ENCODE assay signal across 1 cellular context in the genomic region with DNA sequence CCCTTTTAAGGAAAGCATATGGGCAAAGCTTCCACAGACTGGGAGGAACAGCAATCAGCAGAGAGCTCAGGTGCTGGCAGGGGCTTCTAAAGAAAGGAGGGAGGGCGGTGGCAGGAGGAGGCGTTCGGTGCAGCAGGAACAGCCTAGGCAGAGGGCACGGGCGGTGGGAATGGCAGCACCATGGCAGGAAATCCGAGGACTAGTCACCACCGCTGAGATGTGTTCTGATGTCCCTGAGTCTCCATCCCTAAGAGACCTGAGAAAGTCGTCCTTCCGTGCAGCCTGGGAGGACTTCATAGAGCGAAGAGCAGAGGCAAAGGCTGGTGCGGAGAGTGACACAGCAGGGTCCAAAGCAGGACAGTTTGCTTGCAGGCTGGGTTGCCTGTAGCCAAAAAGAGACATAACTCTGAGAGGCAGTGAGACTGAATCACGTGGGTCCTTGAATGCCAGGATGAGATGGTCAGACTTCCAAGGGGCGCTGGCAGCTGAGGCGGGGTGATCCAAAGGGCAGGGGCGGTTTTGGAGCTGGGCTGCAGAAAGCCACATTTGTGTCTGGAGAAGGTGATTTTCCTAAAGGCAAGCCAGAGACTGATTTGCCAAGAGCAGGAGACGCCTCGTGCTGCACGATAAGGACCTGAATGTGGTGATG.
TF ChIP-seq lines count a peak whose summit lies in the region.

No MANE protein-coding gene starts in this region.

TF ChIP-seq in HepG2, 621 proteins besides CTCF, POLR2A, EP300 and RAD21 (continued from another document and continues in another):
- TF ChIP-seq GFI1 (CRISPR knock-in tag; IDR thresholded peaks at IDR 0.05; ENCODE audit: borderline replicate concordance), result no peak
- no peak for TF ChIP-seq TARDBP (CRISPR knock-in tag; IDR thresholded peaks at IDR 0.05)
- TF ChIP-seq ZNF619 (CRISPR knock-in tag; IDR thresholded peaks at IDR 0.05), result 0 out of 2 replicates have a peak, but pooled peaks have one; percentile 37
- TF ChIP-seq ZNF816 (CRISPR knock-in tag; IDR thresholded peaks at IDR 0.05; ENCODE audit: borderline replicate concordance), result 0 out of 2 replicates have a peak, but pooled peaks have one; percentile 49
- TF ChIP-seq NKX3-1 (CRISPR knock-in tag; IDR thresholded peaks at IDR 0.05), result no peak
- TF ChIP-seq ZNF782 (CRISPR knock-in tag; IDR thresholded peaks at IDR 0.05; ENCODE audit: borderline replicate concordance), result no peak
- TF ChIP-seq, protein P1, sequence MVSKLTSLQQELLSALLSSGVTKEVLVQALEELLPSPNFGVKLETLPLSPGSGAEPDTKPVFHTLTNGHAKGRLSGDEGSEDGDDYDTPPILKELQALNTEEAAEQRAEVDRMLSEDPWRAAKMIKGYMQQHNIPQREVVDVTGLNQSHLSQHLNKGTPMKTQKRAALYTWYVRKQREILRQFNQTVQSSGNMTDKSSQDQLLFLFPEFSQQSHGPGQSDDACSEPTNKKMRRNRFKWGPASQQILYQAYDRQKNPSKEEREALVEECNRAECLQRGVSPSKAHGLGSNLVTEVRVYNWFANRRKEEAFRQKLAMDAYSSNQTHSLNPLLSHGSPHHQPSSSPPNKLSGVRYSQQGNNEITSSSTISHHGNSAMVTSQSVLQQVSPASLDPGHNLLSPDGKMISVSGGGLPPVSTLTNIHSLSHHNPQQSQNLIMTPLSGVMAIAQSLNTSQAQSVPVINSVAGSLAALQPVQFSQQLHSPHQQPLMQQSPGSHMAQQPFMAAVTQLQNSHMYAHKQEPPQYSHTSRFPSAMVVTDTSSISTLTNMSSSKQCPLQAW (CRISPR knock-in tag; IDR thresholded peaks at IDR 0.05), result peak; percentile 38; the same call in 1 of the 2 replicates
- TF ChIP-seq SCMH1 (CRISPR knock-in tag; IDR thresholded peaks at IDR 0.05; ENCODE audit: borderline replicate concordance), result no peak
- TF ChIP-seq ZNF224 (CRISPR knock-in tag; IDR thresholded peaks at IDR 0.05), result no peak
- TF ChIP-seq NFKB2 (CRISPR knock-in tag; IDR thresholded peaks at IDR 0.05; ENCODE audit: borderline replicate concordance), result no peak
- TF ChIP-seq GLI4 (CRISPR knock-in tag; IDR thresholded peaks at IDR 0.05; ENCODE audit: borderline replicate concordance), result no peak
- TF ChIP-seq DNMT1 (CRISPR knock-in tag; IDR thresholded peaks at IDR 0.05), result no peak
- no peak for TF ChIP-seq SP140L (CRISPR knock-in tag; IDR thresholded peaks at IDR 0.05; ENCODE audit: borderline replicate concordance)
- TF ChIP-seq BORCS8-MEF2B (CRISPR knock-in tag; IDR thresholded peaks at IDR 0.05), result no peak
- no peak for TF ChIP-seq DPF2 (CRISPR knock-in tag; IDR thresholded peaks at IDR 0.05; ENCODE audit: borderline replicate concordance, low read depth)
- no peak for TF ChIP-seq ZNF317 (CRISPR knock-in tag; IDR thresholded peaks at IDR 0.05)
- no peak for TF ChIP-seq ZZZ3 (CRISPR knock-in tag; IDR thresholded peaks at IDR 0.05; ENCODE audit: borderline replicate concordance)
- TF ChIP-seq MTF2 (CRISPR knock-in tag; IDR thresholded peaks at IDR 0.05; ENCODE audit: borderline replicate concordance), result no peak
- no peak for TF ChIP-seq ZNF614 (CRISPR knock-in tag; IDR thresholded peaks at IDR 0.05; ENCODE audit: borderline replicate concordance)
- TF ChIP-seq ZNF563 (CRISPR knock-in tag; IDR thresholded peaks at IDR 0.05), result no peak
- TF ChIP-seq, protein P2, sequence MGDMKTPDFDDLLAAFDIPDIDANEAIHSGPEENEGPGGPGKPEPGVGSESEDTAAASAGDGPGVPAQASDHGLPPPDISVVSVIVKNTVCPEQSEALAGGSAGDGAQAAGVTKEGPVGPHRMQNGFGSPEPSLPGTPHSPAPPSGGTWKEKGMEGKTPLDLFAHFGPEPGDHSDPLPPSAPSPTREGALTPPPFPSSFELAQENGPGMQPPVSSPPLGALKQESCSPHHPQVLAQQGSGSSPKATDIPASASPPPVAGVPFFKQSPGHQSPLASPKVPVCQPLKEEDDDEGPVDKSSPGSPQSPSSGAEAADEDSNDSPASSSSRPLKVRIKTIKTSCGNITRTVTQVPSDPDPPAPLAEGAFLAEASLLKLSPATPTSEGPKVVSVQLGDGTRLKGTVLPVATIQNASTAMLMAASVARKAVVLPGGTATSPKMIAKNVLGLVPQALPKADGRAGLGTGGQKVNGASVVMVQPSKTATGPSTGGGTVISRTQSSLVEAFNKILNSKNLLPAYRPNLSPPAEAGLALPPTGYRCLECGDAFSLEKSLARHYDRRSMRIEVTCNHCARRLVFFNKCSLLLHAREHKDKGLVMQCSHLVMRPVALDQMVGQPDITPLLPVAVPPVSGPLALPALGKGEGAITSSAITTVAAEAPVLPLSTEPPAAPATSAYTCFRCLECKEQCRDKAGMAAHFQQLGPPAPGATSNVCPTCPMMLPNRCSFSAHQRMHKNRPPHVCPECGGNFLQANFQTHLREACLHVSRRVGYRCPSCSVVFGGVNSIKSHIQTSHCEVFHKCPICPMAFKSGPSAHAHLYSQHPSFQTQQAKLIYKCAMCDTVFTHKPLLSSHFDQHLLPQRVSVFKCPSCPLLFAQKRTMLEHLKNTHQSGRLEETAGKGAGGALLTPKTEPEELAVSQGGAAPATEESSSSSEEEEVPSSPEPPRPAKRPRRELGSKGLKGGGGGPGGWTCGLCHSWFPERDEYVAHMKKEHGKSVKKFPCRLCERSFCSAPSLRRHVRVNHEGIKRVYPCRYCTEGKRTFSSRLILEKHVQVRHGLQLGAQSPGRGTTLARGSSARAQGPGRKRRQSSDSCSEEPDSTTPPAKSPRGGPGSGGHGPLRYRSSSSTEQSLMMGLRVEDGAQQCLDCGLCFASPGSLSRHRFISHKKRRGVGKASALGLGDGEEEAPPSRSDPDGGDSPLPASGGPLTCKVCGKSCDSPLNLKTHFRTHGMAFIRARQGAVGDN (CRISPR knock-in tag; IDR thresholded peaks at IDR 0.05), result peak; percentile 85
- no peak for TF ChIP-seq EED (CRISPR knock-in tag; IDR thresholded peaks at IDR 0.05)
- 0 out of 2 replicates have a peak, but pooled peaks have one; percentile 36 for TF ChIP-seq ZNF670 (CRISPR knock-in tag; IDR thresholded peaks at IDR 0.05; ENCODE audit: borderline replicate concordance)
- no peak for TF ChIP-seq MIXL1 (CRISPR knock-in tag; IDR thresholded peaks at IDR 0.05)
- no peak for TF ChIP-seq XRCC5 (optimal IDR thresholded peaks at IDR 0.05; ENCODE audit: low read length)
- peak; percentile 63; the same call in 1 of the 2 replicates for TF ChIP-seq ZNF605 (CRISPR knock-in tag; IDR thresholded peaks at IDR 0.05)
- TF ChIP-seq, protein P3, sequence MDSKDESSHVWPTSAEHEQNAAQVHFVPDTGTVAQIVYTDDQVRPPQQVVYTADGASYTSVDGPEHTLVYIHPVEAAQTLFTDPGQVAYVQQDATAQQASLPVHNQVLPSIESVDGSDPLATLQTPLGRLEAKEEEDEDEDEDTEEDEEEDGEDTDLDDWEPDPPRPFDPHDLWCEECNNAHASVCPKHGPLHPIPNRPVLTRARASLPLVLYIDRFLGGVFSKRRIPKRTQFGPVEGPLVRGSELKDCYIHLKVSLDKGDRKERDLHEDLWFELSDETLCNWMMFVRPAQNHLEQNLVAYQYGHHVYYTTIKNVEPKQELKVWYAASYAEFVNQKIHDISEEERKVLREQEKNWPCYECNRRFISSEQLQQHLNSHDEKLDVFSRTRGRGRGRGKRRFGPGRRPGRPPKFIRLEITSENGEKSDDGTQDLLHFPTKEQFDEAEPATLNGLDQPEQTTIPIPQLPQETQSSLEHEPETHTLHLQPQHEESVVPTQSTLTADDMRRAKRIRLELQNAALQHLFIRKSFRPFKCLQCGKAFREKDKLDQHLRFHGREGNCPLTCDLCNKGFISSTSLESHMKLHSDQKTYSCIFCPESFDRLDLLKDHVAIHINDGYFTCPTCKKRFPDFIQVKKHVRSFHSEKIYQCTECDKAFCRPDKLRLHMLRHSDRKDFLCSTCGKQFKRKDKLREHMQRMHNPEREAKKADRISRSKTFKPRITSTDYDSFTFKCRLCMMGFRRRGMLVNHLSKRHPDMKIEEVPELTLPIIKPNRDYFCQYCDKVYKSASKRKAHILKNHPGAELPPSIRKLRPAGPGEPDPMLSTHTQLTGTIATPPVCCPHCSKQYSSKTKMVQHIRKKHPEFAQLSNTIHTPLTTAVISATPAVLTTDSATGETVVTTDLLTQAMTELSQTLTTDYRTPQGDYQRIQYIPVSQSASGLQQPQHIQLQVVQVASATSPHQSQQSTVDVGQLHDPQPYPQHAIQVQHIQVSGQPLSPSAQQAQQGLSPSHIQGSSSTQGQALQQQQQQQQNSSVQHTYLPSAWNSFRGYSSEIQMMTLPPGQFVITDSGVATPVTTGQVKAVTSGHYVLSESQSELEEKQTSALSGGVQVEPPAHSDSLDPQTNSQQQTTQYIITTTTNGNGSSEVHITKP (CRISPR knock-in tag; IDR thresholded peaks at IDR 0.05; ENCODE audit: low read depth), result no peak
- TF ChIP-seq PPARG (CRISPR knock-in tag; conservative IDR thresholded peaks at IDR 0.05), result no peak
- no peak for TF ChIP-seq NONO (IDR thresholded peaks at IDR 0.05)
- no peak for TF ChIP-seq NONO (CRISPR knock-in tag; conservative IDR thresholded peaks at IDR 0.05)
- no peak for TF ChIP-seq KMT2B (CRISPR knock-in tag; IDR thresholded peaks at IDR 0.05)
- TF ChIP-seq, protein P4, sequence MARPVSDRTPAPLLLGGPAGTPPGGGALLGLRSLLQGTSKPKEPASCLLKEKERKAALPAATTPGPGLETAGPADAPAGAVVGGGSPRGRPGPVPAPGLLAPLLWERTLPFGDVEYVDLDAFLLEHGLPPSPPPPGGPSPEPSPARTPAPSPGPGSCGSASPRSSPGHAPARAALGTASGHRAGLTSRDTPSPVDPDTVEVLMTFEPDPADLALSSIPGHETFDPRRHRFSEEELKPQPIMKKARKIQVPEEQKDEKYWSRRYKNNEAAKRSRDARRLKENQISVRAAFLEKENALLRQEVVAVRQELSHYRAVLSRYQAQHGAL (CRISPR knock-in tag; IDR thresholded peaks at IDR 0.05; ENCODE audit: not compliant biosample characterization), result no peak
- TF ChIP-seq NBN (conservative IDR thresholded peaks at IDR 0.05), result no peak
- TF ChIP-seq, protein P5, sequence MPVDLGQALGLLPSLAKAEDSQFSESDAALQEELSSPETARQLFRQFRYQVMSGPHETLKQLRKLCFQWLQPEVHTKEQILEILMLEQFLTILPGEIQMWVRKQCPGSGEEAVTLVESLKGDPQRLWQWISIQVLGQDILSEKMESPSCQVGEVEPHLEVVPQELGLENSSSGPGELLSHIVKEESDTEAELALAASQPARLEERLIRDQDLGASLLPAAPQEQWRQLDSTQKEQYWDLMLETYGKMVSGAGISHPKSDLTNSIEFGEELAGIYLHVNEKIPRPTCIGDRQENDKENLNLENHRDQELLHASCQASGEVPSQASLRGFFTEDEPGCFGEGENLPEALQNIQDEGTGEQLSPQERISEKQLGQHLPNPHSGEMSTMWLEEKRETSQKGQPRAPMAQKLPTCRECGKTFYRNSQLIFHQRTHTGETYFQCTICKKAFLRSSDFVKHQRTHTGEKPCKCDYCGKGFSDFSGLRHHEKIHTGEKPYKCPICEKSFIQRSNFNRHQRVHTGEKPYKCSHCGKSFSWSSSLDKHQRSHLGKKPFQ (CRISPR knock-in tag; IDR thresholded peaks at IDR 0.05; ENCODE audit: insufficient replicate concordance), result no peak
- TF ChIP-seq FOXK2 (IDR thresholded peaks at IDR 0.05), result no peak
- no peak for TF ChIP-seq THAP11 (CRISPR knock-in tag; IDR thresholded peaks at IDR 0.05)
- TF ChIP-seq KDM4B (CRISPR knock-in tag; IDR thresholded peaks at IDR 0.05), result no peak
- TF ChIP-seq ZNF569 (CRISPR knock-in tag; IDR thresholded peaks at IDR 0.05; ENCODE audit: borderline replicate concordance), result no peak
- TF ChIP-seq, protein P6, sequence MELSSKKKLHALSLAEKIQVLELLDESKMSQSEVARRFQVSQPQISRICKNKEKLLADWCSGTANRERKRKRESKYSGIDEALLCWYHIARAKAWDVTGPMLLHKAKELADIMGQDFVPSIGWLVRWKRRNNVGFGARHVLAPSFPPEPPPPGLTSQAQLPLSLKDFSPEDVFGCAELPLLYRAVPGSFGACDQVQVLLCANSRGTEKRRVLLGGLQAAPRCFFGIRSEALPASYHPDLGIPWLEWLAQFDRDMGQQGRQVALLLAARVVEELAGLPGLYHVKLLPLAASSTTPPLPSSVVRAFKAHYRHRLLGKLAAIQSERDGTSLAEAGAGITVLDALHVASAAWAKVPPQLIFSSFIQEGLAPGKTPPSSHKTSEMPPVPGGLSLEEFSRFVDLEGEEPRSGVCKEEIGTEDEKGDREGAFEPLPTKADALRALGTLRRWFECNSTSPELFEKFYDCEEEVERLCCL (CRISPR knock-in tag; IDR thresholded peaks at IDR 0.05; ENCODE audit: borderline replicate concordance), result no peak
- no peak for TF ChIP-seq AGO1 (IDR thresholded peaks at IDR 0.05; ENCODE audit: low read depth, low read length, poor library complexity, severe bottlenecking)
- TF ChIP-seq ZNF598 (CRISPR knock-in tag; IDR thresholded peaks at IDR 0.05; ENCODE audit: borderline replicate concordance), result no peak
- TF ChIP-seq, protein P7, sequence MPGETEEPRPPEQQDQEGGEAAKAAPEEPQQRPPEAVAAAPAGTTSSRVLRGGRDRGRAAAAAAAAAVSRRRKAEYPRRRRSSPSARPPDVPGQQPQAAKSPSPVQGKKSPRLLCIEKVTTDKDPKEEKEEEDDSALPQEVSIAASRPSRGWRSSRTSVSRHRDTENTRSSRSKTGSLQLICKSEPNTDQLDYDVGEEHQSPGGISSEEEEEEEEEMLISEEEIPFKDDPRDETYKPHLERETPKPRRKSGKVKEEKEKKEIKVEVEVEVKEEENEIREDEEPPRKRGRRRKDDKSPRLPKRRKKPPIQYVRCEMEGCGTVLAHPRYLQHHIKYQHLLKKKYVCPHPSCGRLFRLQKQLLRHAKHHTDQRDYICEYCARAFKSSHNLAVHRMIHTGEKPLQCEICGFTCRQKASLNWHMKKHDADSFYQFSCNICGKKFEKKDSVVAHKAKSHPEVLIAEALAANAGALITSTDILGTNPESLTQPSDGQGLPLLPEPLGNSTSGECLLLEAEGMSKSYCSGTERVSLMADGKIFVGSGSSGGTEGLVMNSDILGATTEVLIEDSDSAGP (CRISPR knock-in tag; IDR thresholded peaks at IDR 0.05; ENCODE audit: borderline replicate concordance), result no peak; the same call in 1 of the 2 replicates
- peak; percentile 61; the same call in 1 of the 2 replicates for TF ChIP-seq ZNF501 (CRISPR knock-in tag; IDR thresholded peaks at IDR 0.05)
- TF ChIP-seq CENPT (CRISPR knock-in tag; IDR thresholded peaks at IDR 0.05; ENCODE audit: low read depth), result no peak
- TF ChIP-seq KLF11 (CRISPR knock-in tag; IDR thresholded peaks at IDR 0.05), result no peak
- TF ChIP-seq NCOA5 (CRISPR knock-in tag; IDR thresholded peaks at IDR 0.05), result no peak
- TF ChIP-seq ZNF567 (CRISPR knock-in tag; IDR thresholded peaks at IDR 0.05; ENCODE audit: borderline replicate concordance), result 0 out of 2 replicates have a peak, but pooled peaks have one; percentile 54
- no peak for TF ChIP-seq ZNF547 (CRISPR knock-in tag; IDR thresholded peaks at IDR 0.05)
